1 cellular context compared by ENCODE assay signal in genomic region chr12:1668833-1669543, GRCh38.
TF ChIP-seq lines count a peak whose summit lies in the region.

No MANE protein-coding gene starts in this region.

TF ChIP-seq in HepG2, 621 proteins besides CTCF, POLR2A, EP300 and RAD21 (continued from another document and continues in another):
- TF ChIP-seq CEBPZ (IDR thresholded peaks at IDR 0.05; ENCODE audit: low read length) (no peak), KLF13 (CRISPR knock-in tag; IDR thresholded peaks at IDR 0.05) (no peak), SIN3B (IDR thresholded peaks at IDR 0.05; ENCODE audit: low read length) (no peak), TEF (CRISPR knock-in tag; IDR thresholded peaks at IDR 0.05) (no peak), HNRNPLL (IDR thresholded peaks at IDR 0.05; ENCODE audit: low read depth, low read length, poor library complexity, severe bottlenecking) (no peak), YEATS4 (CRISPR knock-in tag; IDR thresholded peaks at IDR 0.05; ENCODE audit: borderline replicate concordance) (0 out of 2 replicates have a peak, but pooled peaks have one; percentile 24), ZBTB2 (CRISPR knock-in tag; IDR thresholded peaks at IDR 0.05; ENCODE audit: low read depth) (no peak), MNT (IDR thresholded peaks at IDR 0.05) (no peak), MAFK (conservative IDR thresholded peaks at IDR 0.05 in 1 of 2, IDR thresholded peaks at IDR 0.05 in 1 of 2; ENCODE audit: low read length in 2 of 2) (no peak), POGZ (CRISPR knock-in tag; IDR thresholded peaks at IDR 0.05) (peak; percentile 36; the same call in 1 of the 2 replicates), KAT2B (IDR thresholded peaks at IDR 0.05; ENCODE audit: borderline replicate concordance, low read depth, low read length) (no peak), RXRB (CRISPR knock-in tag; IDR thresholded peaks at IDR 0.05; ENCODE audit: borderline replicate concordance) (peak; percentile 98), GLI4 (CRISPR knock-in tag; IDR thresholded peaks at IDR 0.05; ENCODE audit: borderline replicate concordance) (no peak), JARID2 (CRISPR knock-in tag; IDR thresholded peaks at IDR 0.05; ENCODE audit: insufficient replicate concordance) (no peak), HCFC1 (IDR thresholded peaks at IDR 0.05; ENCODE audit: low read depth, low read length) (no peak), BRD4 (CRISPR knock-in tag; IDR thresholded peaks at IDR 0.05) (peak; percentile 18; the same call in 1 of the 2 replicates), SKIL (CRISPR knock-in tag; IDR thresholded peaks at IDR 0.05; ENCODE audit: borderline replicate concordance) (peak; percentile 98), ZNF550 (CRISPR knock-in tag; IDR thresholded peaks at IDR 0.05; ENCODE audit: borderline replicate concordance) (no peak), HIVEP1 (CRISPR knock-in tag; IDR thresholded peaks at IDR 0.05) (0 out of 2 replicates have a peak, but pooled peaks have one; percentile 43), ZNF451 (CRISPR knock-in tag; IDR thresholded peaks at IDR 0.05) (no peak), HOXA5 (CRISPR knock-in tag; IDR thresholded peaks at IDR 0.05) (no peak), MIXL1 (CRISPR knock-in tag; IDR thresholded peaks at IDR 0.05) (0 out of 2 replicates have a peak, but pooled peaks have one; percentile 15), ZNF430 (CRISPR knock-in tag; IDR thresholded peaks at IDR 0.05) (0 out of 2 replicates have a peak, but pooled peaks have one; percentile 42), MTERF4 (CRISPR knock-in tag; IDR thresholded peaks at IDR 0.05) (no peak), ZBTB25 (CRISPR knock-in tag; IDR thresholded peaks at IDR 0.05) (no peak), PRPF4 (IDR thresholded peaks at IDR 0.05; ENCODE audit: low read depth, low read length, poor library complexity, severe bottlenecking) (no peak), KDM1A (CRISPR knock-in tag; IDR thresholded peaks at IDR 0.05) (no peak), ZSCAN29 (CRISPR knock-in tag; conservative IDR thresholded peaks at IDR 0.05) (no peak), MYC (CRISPR knock-in tag; IDR thresholded peaks at IDR 0.05; ENCODE audit: borderline replicate concordance) (peak; percentile 58; the same call in 1 of the 2 replicates), ZBED4 (CRISPR knock-in tag; IDR thresholded peaks at IDR 0.05; ENCODE audit: borderline replicate concordance) (no peak), SRSF1 (optimal IDR thresholded peaks at IDR 0.05; ENCODE audit: low read depth, low read length) (no peak), ZNF142 (CRISPR knock-in tag; IDR thresholded peaks at IDR 0.05) (0 out of 2 replicates have a peak, but pooled peaks have one; percentile 26)
